Comparison of ENCODE assay signal across 19 cellular contexts in genomic region chr22:20853236-20853660, GRCh38.
"Had no signal": no experiment of that assay in that cellular context is flagged by ENCODE, and none has a peak within 500 bp of the region (broad histone marks: within the 10 kb centered on the region; RNA-seq: fewer than 3 reads in every experiment).

No MANE protein-coding gene starts in this region.

- H3K27me3 ChIP-seq: gastroesophageal sphincter, right lobe of liver, spleen, transverse colon had no signal

- H3K27ac ChIP-seq: epithelial cell of prostate, gastroesophageal sphincter, psoas muscle, right lobe of liver, spleen, transverse colon had no signal

- H3K4me3 Mint-ChIP-seq: activated CD8-positive, alpha-beta T cell treated with anti-CD3 and anti-CD28 coated beads for 36 hours; activated T-cell treated with anti-CD3 and anti-CD28 coated beads, Interleukin-2, amount 50 U/mL, for 72 hours; central memory CD8-positive, alpha-beta T cell; T-helper 2 cell treated with Interferon-gamma antibody and Interleukin-4, amounts not matched to agents 5 μg/mL and 100 μg/mL, for 36 hours had no signal

- H3K36me3 ChIP-seq: gastroesophageal sphincter, right lobe of liver, spleen, transverse colon had no signal

- H3K9me3 ChIP-seq: gastroesophageal sphincter, psoas muscle, right lobe of liver, spleen, transverse colon had no signal

- H3K9me3 Mint-ChIP-seq: activated CD8-positive, alpha-beta T cell treated with anti-CD3 and anti-CD28 coated beads for 36 hours; activated T-cell treated with anti-CD3 and anti-CD28 coated beads, Interleukin-2, amount 50 U/mL, for 72 hours; central memory CD8-positive, alpha-beta T cell; T-helper 2 cell treated with Interferon-gamma antibody and Interleukin-4, amounts not matched to agents 5 μg/mL and 100 μg/mL, for 36 hours had no signal

- H3K27me3 Mint-ChIP-seq: activated CD8-positive, alpha-beta T cell treated with anti-CD3 and anti-CD28 coated beads for 36 hours; central memory CD8-positive, alpha-beta T cell had no signal

- ATAC-seq: activated CD8-positive, alpha-beta T cell treated with anti-CD3 and anti-CD28 coated beads for 36 hours; activated T-cell treated with anti-CD3 and anti-CD28 coated beads, Interleukin-2, amount 50 U/mL, for 72 hours; gastroesophageal sphincter; psoas muscle had no signal

- DNase-seq: activated CD8-positive, alpha-beta memory T cell treated with anti-CD3 and anti-CD28 coated beads, Interleukin-2, amount 50 U/mL, for 4 hours; activated CD8-positive, alpha-beta T cell treated with anti-CD3 and anti-CD28 coated beads for 36 hours; activated naive CD4-positive, alpha-beta T cell treated with Interleukin-2 at 50 U/mL for 16 hours; activated T-cell treated with anti-CD3 and anti-CD28 coated beads, Interleukin-2, amount 50 U/mL, for 72 hours; effector memory CD4-positive, alpha-beta T cell; hippocampal formation; occipital lobe; psoas muscle; spleen; stimulated activated CD4-positive, alpha-beta T cell treated with anti-CD3 and anti-CD28 coated beads, Interleukin-1b, Interleukin-23, amount 100 ng/mL, for 48 hours; stimulated activated naive CD4-positive, alpha-beta T cell; substantia nigra; SW 1271; transverse colon had no signal

- H3K27ac Mint-ChIP-seq: activated CD8-positive, alpha-beta T cell treated with anti-CD3 and anti-CD28 coated beads for 36 hours; activated T-cell treated with anti-CD3 and anti-CD28 coated beads, Interleukin-2, amount 50 U/mL, for 72 hours; T-helper 2 cell treated with Interferon-gamma antibody and Interleukin-4, amounts not matched to agents 5 μg/mL and 100 μg/mL, for 36 hours had no signal

- H3K4me3 ChIP-seq: gastroesophageal sphincter, psoas muscle, right lobe of liver, spleen, transverse colon had no signal
